19 cellular contexts compared by ENCODE assay signal in the genomic region with DNA sequence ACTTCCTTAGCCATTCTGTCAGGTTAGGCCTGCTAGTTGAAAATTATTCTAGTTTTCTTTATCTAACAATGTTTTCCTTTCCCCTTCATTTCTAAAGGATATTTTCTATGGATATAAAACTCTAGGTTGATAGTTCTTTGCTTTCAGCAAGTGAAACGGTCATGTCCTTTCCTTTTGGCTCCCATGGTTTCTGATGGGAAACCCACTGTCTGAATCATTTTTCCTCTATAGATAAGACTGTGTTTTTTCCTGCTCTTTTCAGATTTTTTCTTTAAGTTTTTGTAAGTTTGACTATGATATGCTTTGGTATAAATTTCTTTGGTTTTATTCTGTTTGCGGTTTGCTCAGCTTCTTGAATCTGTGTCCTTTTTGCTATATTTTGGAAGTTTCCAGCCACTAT.
DNase-seq lines count a peak whose midpoint lies in the region; TF ChIP-seq lines count a peak whose summit lies in the region.
"Had no signal": no experiment of that assay in that cellular context is flagged by ENCODE, and none has a peak within 500 bp of the region (broad histone marks: within the 10 kb centered on the region; RNA-seq: fewer than 3 reads in every experiment).

No MANE protein-coding gene starts in this region.

- no peak for TF ChIP-seq CTCF in VCaP (conservative IDR thresholded peaks at IDR 0.05)

- H3K27ac ChIP-seq in VCaP, result peak overlapping the region; percentile 2
- H3K27ac ChIP-seq: A549; BLaER1 treated with 17β-estradiol and CSF1 and Interleukin-3, amounts not matched to agents 10 nM and 100 nM had no signal

- peak; percentile 49 for DNase-seq in dermis blood vessel endothelial cell
- peak; percentile 42 to 56 for DNase-seq in lung microvascular endothelial cell (ENCODE audit: low read depth in 2 of 2)
- no peak for DNase-seq in NCI-H226
- no peak for DNase-seq in kidney tubule cell (ENCODE audit: low spot score)
- DNase-seq in NCI-H748 (lab: John Stamatoyannopoulos, UW; ENCODE audit: unreplicated experiment), result no peak
- DNase-seq: 8988T; ACHN; AML-193; BE2C; Calu3; CD4-positive, alpha-beta T cell; CD8-positive, alpha-beta memory T cell; DMS53; DMS79 treated with DMSO at 0.1 percent for 48 hours; GF-D8; H9 had no signal

Comparison
In these comparisons a context has a peak if more than half of its experiments do, and no peak if none do; other contexts are left out.
1. DNase-seq: peak in dermis blood vessel endothelial cell (single experiment) and lung microvascular endothelial cell (2 of 2); none in NCI-H226 (single experiment), kidney tubule cell (single experiment) and NCI-H748 (single experiment).